Comparison of ENCODE assay signal across 1 cellular context in genomic region chr22:22888509-22889353, GRCh38.
A peak's percentile ranks its signal among the peaks of the same experiment; 100 is the strongest.
TF ChIP-seq lines count a peak whose summit lies in the region.

No MANE protein-coding gene starts in this region.

TF ChIP-seq in K562, 482 proteins besides CTCF, POLR2A, EP300 and RAD21 (continued from another document):
- TF ChIP-seq MGA (IDR thresholded peaks at IDR 0.05) (no peak), ARID1B (IDR thresholded peaks at IDR 0.05) (no peak), TBL1XR1 (IDR thresholded peaks at IDR 0.05; ENCODE audit: low read length in 2 of 2) (peak in 1 of 2 experiments; percentile 10; a peak in 1 of 4 replicates), USF2 (CRISPR knock-in tag; IDR thresholded peaks at IDR 0.05) (peak; percentile 14; the same call in 1 of the 2 replicates), MYNN (IDR thresholded peaks at IDR 0.05) (no peak), MYNN (CRISPR knock-in tag; IDR thresholded peaks at IDR 0.05) (peak; percentile 13; the same call in 1 of the 2 replicates), HMGXB4 (CRISPR knock-in tag; IDR thresholded peaks at IDR 0.05) (0 out of 2 replicates have a peak, but pooled peaks have one; percentile 68), ZNF639 (CRISPR knock-in tag; conservative IDR thresholded peaks at IDR 0.05 in 1 of 2, IDR thresholded peaks at IDR 0.05 in 1 of 2) (0 out of 4 replicates have a peak, but pooled peaks of 1 of the 2 experiments have one; percentile 6), SMC3 (conservative IDR thresholded peaks at IDR 0.05; ENCODE audit: insufficient read depth, low read depth, low read length) (0 out of 2 replicates have a peak, but pooled peaks have one; percentile 7), PRMT5 (CRISPR knock-in tag; IDR thresholded peaks at IDR 0.05) (peak; percentile 39; the same call in 1 of the 2 replicates), PBX2 (CRISPR knock-in tag; IDR thresholded peaks at IDR 0.05; ENCODE audit: low read depth) (0 out of 2 replicates have a peak, but pooled peaks have one; percentile 6), PBX2 (tag; conservative IDR thresholded peaks at IDR 0.05; ENCODE audit: low read depth) (no peak), ZBTB7A (IDR thresholded peaks at IDR 0.05; ENCODE audit: borderline replicate concordance, control insufficient read depth, low read depth, low read length) (0 out of 2 replicates have a peak, but pooled peaks have one; percentile 35), PHB (CRISPR knock-in tag; IDR thresholded peaks at IDR 0.05) (no peak), MLX (CRISPR knock-in tag; conservative IDR thresholded peaks at IDR 0.05) (0 out of 4 replicates have a peak, but pooled peaks of 1 of the 2 experiments have one; percentile 21), ZNF184 (CRISPR knock-in tag; IDR thresholded peaks at IDR 0.05) (peak; percentile 33), ATF1 (CRISPR knock-in tag; IDR thresholded peaks at IDR 0.05) (peak; percentile 18; the same call in 1 of the 2 replicates), ATF1 (tag; IDR thresholded peaks at IDR 0.05) (no peak), MAFK (IDR thresholded peaks at IDR 0.05; ENCODE audit: low read length) (0 out of 2 replicates have a peak, but pooled peaks have one; percentile 2)
